8 cellular contexts compared by ENCODE assay signal in genomic region chr15:58770857-58771620, GRCh38. TPM values are rescaled to one million over a fixed set of nuclear protein-coding genes. Genes with fewer than 3 reads are reported as not detected.
DNase-seq lines count a peak whose midpoint lies in the region; FAIRE-seq and TF ChIP-seq lines count a peak whose summit lies in the region.

Gene MINDY2 (plus strand): TSS chr15:58771302. CDS start chr15:58771396, 94 bp downstream.

- intact Hi-C loops in activated naive CD4-positive, alpha-beta T cell treated with anti-CD3 and anti-CD28 coated beads for 36 hours (cut with micrococcal nuclease): loop anchor here (1.0 to 5.0 kb wide), 4 partner anchors 22 to 499 kb away; partner anchors contain the start of genes ADAM10 and SLTM

- CTCF ChIA-PET in activated naive CD4-positive, alpha-beta T cell treated with anti-CD3 and anti-CD28 coated beads for 36 hours (lab: Charles Lee): interaction anchor here (0.5 to 2.4 kb wide), 11 partner anchors 10 to 312 kb away, joined by 3 to 13 read pairs (median 3); partner anchors contain the start of gene ADAM10

- peak within 1 kb of the TSS; percentile 100 for H3K18ac ChIP-seq in neuronal stem cell (ENCODE audit: low read length)

- peak within 1 kb of the TSS; percentile 99 for H3K9ac ChIP-seq in neuronal stem cell (ENCODE audit: low read depth, low read length, poor library complexity)

- H2BK12ac ChIP-seq in neuronal stem cell (ENCODE audit: low read length): peak within 1 kb of the TSS; percentile 97

- peak within 1 kb of the TSS; percentile 45 for H3K23ac ChIP-seq in neuronal stem cell (ENCODE audit: low read depth, low read length, poor library complexity)

- no peak within 1 kb of the TSS for H2AK5ac ChIP-seq in neuronal stem cell (ENCODE audit: low read depth, low read length)

- peaks cover 0 to 11% of the 10 kb centered on the region in 2 donors for H3K4me1 ChIP-seq in neuronal stem cell (ENCODE audit: control insufficient read depth in 2 of 2, insufficient read depth in 1 of 2, low read depth in 1 of 2, low read length in 2 of 2)

- FAIRE-seq in frontal cortex (lab: Jason Lieb, UNC): no peak

- H3K4me1 Mint-ChIP-seq in activated naive CD4-positive, alpha-beta T cell treated with anti-CD3 and anti-CD28 coated beads for 36 hours (ENCODE audit: low read depth): no peaks in the 10 kb centered on the region

- no peaks in the 10 kb centered on the region for H3K36me3 Mint-ChIP-seq in activated naive CD4-positive, alpha-beta T cell treated with anti-CD3 and anti-CD28 coated beads for 36 hours (ENCODE audit: low read depth)

- no CpG with 5 or more reads among the region's 75 CpGs for WGBS in neuronal stem cell (ENCODE audit: extremely low coverage in 2 of 2, insufficient read length in 2 of 2, insufficient replicate concordance in 1 of 2), 2 donors

- DNase-seq in GM06990 (ENCODE audit: extremely low read depth, insufficient read length) (peak; percentile 99), HFF-Myc (ENCODE audit: extremely low read depth, low read depth) (peak; percentile 96), NAMALWA (ENCODE audit: low spot score) (peak; percentile 97), SK-N-DZ (ENCODE audit: low spot score) (peak; percentile 98), frontal cortex (ENCODE audit: low spot score in 2 of 2) (peak; percentile 93 to 95), neuronal stem cell (ENCODE audit: low spot score) (peak; percentile 97)
- DNase-seq in activated naive CD4-positive, alpha-beta T cell treated with anti-CD3 and anti-CD28 coated beads for 36 hours: peak; percentile 95

- H3K4me3 ChIP-seq in GM06990 (replicated peaks; ENCODE audit: low read depth, low read length) (peak within 1 kb of the TSS; percentile 93), HFF-Myc (replicated peaks; ENCODE audit: low read depth, low read length) (peak within 1 kb of the TSS; percentile 84), neuronal stem cell (ENCODE audit: low read length in 2 of 2) (peak within 1 kb of the TSS; percentile 59 to 99)

- peak within 1 kb of the TSS; percentile 92 for H3K4me3 Mint-ChIP-seq in activated naive CD4-positive, alpha-beta T cell treated with anti-CD3 and anti-CD28 coated beads for 36 hours

- TF ChIP-seq CTCF in GM06990 (IDR thresholded peaks at IDR 0.05; ENCODE audit: insufficient read depth, low read length, poor library complexity, severe bottlenecking): peak; percentile 45
- peak; percentile 8 for TF ChIP-seq CTCF in HFF-Myc (IDR thresholded peaks at IDR 0.05; ENCODE audit: low read depth, low read length, missing control alignments)
- TF ChIP-seq CTCF in subcutaneous adipose tissue (IDR thresholded peaks at IDR 0.05; ENCODE audit: low read depth): no peak

- H3K9me3 Mint-ChIP-seq in activated naive CD4-positive, alpha-beta T cell treated with anti-CD3 and anti-CD28 coated beads for 36 hours: peaks cover 3% of the 10 kb centered on the region

- H3K14ac ChIP-seq in neuronal stem cell (ENCODE audit: low read length): peak within 1 kb of the TSS; percentile 56

- H3K27me3 ChIP-seq in GM06990 (replicated peaks; ENCODE audit: control insufficient read depth, insufficient read depth, low read length): no peaks in the 10 kb centered on the region
- no peaks in the 10 kb centered on the region for H3K27me3 ChIP-seq in neuronal stem cell (ENCODE audit: control insufficient read depth in 3 of 3, insufficient read depth in 3 of 3, low read depth in 1 of 3, low read length in 3 of 3)

- no peaks in the 10 kb centered on the region for H3K36me3 ChIP-seq in GM06990 (ENCODE audit: control insufficient read depth, insufficient read depth, low read length)
- no peaks in the 10 kb centered on the region for H3K36me3 ChIP-seq in neuronal stem cell (replicated peaks in 1 of 2; ENCODE audit: control insufficient read depth in 2 of 2, insufficient read depth in 2 of 2, low read length in 2 of 2)

- H3K4me2 ChIP-seq in neuronal stem cell (ENCODE audit: insufficient read depth, low read length, poor library complexity, severe bottlenecking): peak within 1 kb of the TSS; percentile 78

- no peak within 1 kb of the TSS for H4K8ac ChIP-seq in neuronal stem cell (ENCODE audit: low read depth, low read length)

- H2BK5ac ChIP-seq in neuronal stem cell (ENCODE audit: low read length): peak within 1 kb of the TSS; percentile 98

- H2BK120ac ChIP-seq in neuronal stem cell (ENCODE audit: low read depth, low read length): peak within 1 kb of the TSS; percentile 81

- H3K27ac Mint-ChIP-seq in activated naive CD4-positive, alpha-beta T cell treated with anti-CD3 and anti-CD28 coated beads for 36 hours: peak within 1 kb of the TSS; percentile 65

- H3K79me1 ChIP-seq in neuronal stem cell (ENCODE audit: low read depth, low read length): peaks cover 1% of the 10 kb centered on the region

- H3K27me3 Mint-ChIP-seq in activated naive CD4-positive, alpha-beta T cell treated with anti-CD3 and anti-CD28 coated beads for 36 hours (ENCODE audit: low read depth): no peaks in the 10 kb centered on the region

- H3K4ac ChIP-seq in neuronal stem cell (ENCODE audit: low read length): no peak within 1 kb of the TSS

- H2AFZ ChIP-seq in neuronal stem cell (ENCODE audit: low read length): peak within 1 kb of the TSS; percentile 95

- peak within 1 kb of the TSS; percentile 59 for H4K91ac ChIP-seq in neuronal stem cell (ENCODE audit: low read depth, low read length, poor library complexity)

- peak within 1 kb of the TSS; percentile 92 for H2BK15ac ChIP-seq in neuronal stem cell (ENCODE audit: low read length)

- H3K9me3 ChIP-seq in neuronal stem cell (replicated peaks in 1 of 2; ENCODE audit: control insufficient read depth in 2 of 2, insufficient read depth in 1 of 2, low read depth in 1 of 2, low read length in 2 of 2): no peaks in the 10 kb centered on the region

- H3K27ac ChIP-seq in neuronal stem cell (replicated peaks; ENCODE audit: low read length): peak within 1 kb of the TSS; percentile 97

RNA-seq across cellular contexts. Expression of gene MINDY2, which starts in this region (rescaled TPM):
- polyA plus RNA-seq in SK-N-DZ (2014; cell fraction: cytosol; rRNA removed): 8.0 and 9.0 TPM in 2 replicates
- 3.5 and 5.3 TPM in 2 replicates for polyA plus RNA-seq in SK-N-DZ (2014; cell fraction: nucleus; rRNA removed)
- 1 to 10 TPM; 4.6 to 6.6 TPM for total RNA-seq in activated naive CD4-positive, alpha-beta T cell treated with anti-CD3 and anti-CD28 coated beads for 36 hours
- total RNA-seq in frontal cortex (31.8 TPM), subcutaneous adipose tissue (10 to 100 TPM; 13.4 to 21.7 (median 18.4) TPM)
- polyA plus RNA-seq in neuronal stem cell (2013, experiment 1 of 2): 6.6 TPM
- polyA plus RNA-seq in neuronal stem cell (2013, experiment 2 of 2): 6.6 TPM

Comparison
In these comparisons a context has a peak if more than half of its experiments do, and no peak if none do; other contexts are left out.
1. Peak in every context shown above with its lines: DNase-seq, H3K4me3 ChIP-seq and H3K27ac ChIP-seq.